6 cellular contexts compared by ENCODE assay signal in the genomic region with DNA sequence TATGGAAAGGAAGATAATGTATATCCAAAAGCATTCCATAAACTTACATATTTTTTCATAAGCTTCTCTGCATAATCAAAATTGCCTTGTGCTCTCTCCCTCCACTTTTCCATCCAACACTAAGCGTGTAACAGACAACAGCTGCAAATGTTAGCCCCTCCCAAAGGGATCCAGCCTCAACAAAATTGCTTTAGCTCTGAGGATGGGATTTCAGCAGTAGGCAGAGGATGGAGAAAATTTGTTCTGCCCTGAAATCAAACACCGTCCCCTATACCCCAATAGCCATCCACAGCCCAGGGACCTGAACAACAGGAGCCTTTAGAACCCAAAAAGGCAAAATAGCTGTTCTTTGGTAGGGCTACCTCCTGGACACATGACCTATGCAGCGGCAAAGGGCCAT. TPM values are rescaled to one million over a fixed set of nuclear protein-coding genes. Genes with fewer than 3 reads are reported as not detected.
"Had no signal": no experiment of that assay in that cellular context is flagged by ENCODE, and none has a peak within 500 bp of the region (broad histone marks: within the 10 kb centered on the region; RNA-seq: fewer than 3 reads in every experiment).

No MANE protein-coding gene starts in this region.

- H3K27ac Mint-ChIP-seq: GM23338, H9, IgD-negative memory B cell had no signal

- H3K9me3 Mint-ChIP-seq: GM23338, IgD-negative memory B cell had no signal

- H3K4me3 ChIP-seq: GM23338 had no signal

- H3K4me1 Mint-ChIP-seq: IgD-negative memory B cell had no signal

- H3K36me3 Mint-ChIP-seq: IgD-negative memory B cell had no signal

- H2AFZ ChIP-seq: GM23338 had no signal

- H3K4me3 Mint-ChIP-seq: GM23338, H9, IgD-negative memory B cell had no signal

- H3K4me2 ChIP-seq: GM23338 had no signal

- DNase-seq: H9, HCEC 1CT, KBM-7 had no signal

RNA-seq across cellular contexts. Expression of a gene that starts 28.8 kb away (rescaled TPM):
- total RNA-seq: HT-29 had no signal
